ENCODE assay signal across 26 cellular contexts in the genomic region with DNA sequence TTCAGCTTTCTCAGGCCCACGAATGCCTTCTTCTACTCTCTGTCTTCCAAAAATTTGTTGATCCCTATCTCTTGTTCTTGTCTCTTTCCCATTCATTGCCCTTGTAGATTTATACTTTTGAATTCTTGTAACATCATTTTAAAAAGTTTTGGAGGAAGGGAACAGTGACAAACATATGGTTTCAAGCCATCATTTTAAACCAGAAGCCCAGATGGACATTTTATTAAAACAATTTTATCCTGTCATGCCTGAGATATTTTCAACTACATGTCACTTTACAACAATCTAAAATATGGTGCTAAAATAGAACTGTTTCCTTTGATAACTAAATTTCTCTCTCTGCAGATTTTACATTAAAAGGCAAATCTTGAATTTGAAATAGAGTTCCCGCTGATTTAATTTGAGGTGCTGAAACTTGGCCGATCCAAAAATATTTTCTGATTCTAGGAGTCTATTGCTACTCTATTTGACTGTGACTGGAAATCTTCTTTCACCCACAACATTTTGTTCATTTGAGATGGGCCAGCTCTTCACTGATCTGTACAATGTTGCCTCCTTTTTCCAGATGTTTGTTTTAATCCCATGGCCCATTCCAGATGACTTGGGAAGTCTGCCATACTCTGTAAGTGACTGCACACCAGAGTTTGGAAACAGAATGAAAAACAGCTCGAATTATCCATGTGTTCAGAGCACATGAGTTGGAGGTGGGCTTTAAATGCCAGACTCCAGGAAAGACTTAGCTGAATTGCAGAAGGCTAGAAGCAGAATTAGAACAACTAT.
"Had no signal": no experiment of that assay in that cellular context is flagged by ENCODE, and none has a peak within 500 bp of the region (broad histone marks: within the 10 kb centered on the region; RNA-seq: fewer than 3 reads in every experiment).

No MANE protein-coding gene starts in this region.

- H3K27me3 Mint-ChIP-seq: activated B cell treated with CpG ODN at 0.5 μM for 24 hours had no signal

- H3K36me3 ChIP-seq: brain microvascular endothelial cell, pancreas, right lobe of liver, stomach, upper lobe of left lung had no signal

- H3K4me3 ChIP-seq: pancreas, right lobe of liver, smooth muscle cell, stomach, testis, upper lobe of left lung had no signal

- H3K27ac Mint-ChIP-seq: activated B cell treated with CpG ODN at 0.5 μM for 24 hours; activated CD8-positive, alpha-beta T cell treated with anti-CD3 and anti-CD28 coated beads for 36 hours; activated naive CD8-positive, alpha-beta T cell treated with anti-CD3 and anti-CD28 coated beads, Interleukin-2, amount 10 ng/mL, durations not matched to agents 7 days and 5 days; activated T-helper 2 cell treated with anti-CD3 and anti-CD28 coated beads, Interferon-gamma antibody, Interleukin-2, Interleukin-4, amounts not matched to agents 10 μg/mL and 5 μg/mL and 100 μg/mL, durations not matched to agents 14 hours and 24 hours and 36 hours; naive thymus-derived CD8-positive, alpha-beta T cell; stimulated activated effector memory CD8-positive, alpha-beta T cell treated with anti-CD3 and anti-CD28 coated beads, Interleukin-12 subunit alpha, Interleukin-12 subunit beta, amount 100 ng/mL, for 72 hours; T-cell had no signal

- ATAC-seq: activated CD8-positive, alpha-beta T cell treated with anti-CD3 and anti-CD28 coated beads for 36 hours; esophagus mucosa; naive thymus-derived CD8-positive, alpha-beta T cell; pancreas; right lobe of liver; stimulated activated effector memory CD8-positive, alpha-beta T cell treated with anti-CD3 and anti-CD28 coated beads, Interleukin-12 subunit alpha, Interleukin-12 subunit beta, amount 100 ng/mL, for 72 hours; T-cell had no signal

- DNase-seq: activated B cell treated with CpG ODN at 0.5 μM for 24 hours; activated CD4-positive, alpha-beta T cell treated with anti-CD3 and anti-CD28 coated beads for 48 hours; activated CD8-positive, alpha-beta T cell treated with anti-CD3 and anti-CD28 coated beads for 36 hours; activated naive CD4-positive, alpha-beta T cell treated with Interleukin-2 at 50 U/mL for 16 hours; activated naive CD8-positive, alpha-beta T cell treated with anti-CD3 and anti-CD28 coated beads, Interleukin-2, amount 10 ng/mL, durations not matched to agents 7 days and 5 days; activated T-cell treated with anti-CD3 and anti-CD28 coated beads, Interleukin-2, amount 50 U/mL, for 1 hour; brain microvascular endothelial cell; cortex of kidney; effector CD4-positive, alpha-beta T cell; foreskin melanocyte; glutamatergic neuron; hypothalamus; islet precursor cell; naive thymus-derived CD8-positive, alpha-beta T cell; pancreas; right lobe of liver; stimulated activated CD4-positive, alpha-beta T cell treated with anti-CD3 and anti-CD28 coated beads, Interleukin-4, amount 100 ng/mL, for 24 hours; stomach; T-cell; testis; upper lobe of left lung had no signal

- H3K27me3 ChIP-seq: brain microvascular endothelial cell, pancreas, right lobe of liver, stomach, testis, upper lobe of left lung had no signal

- H3K4me1 ChIP-seq: pancreas, right lobe of liver, testis had no signal

- H3K9me3 Mint-ChIP-seq: activated B cell treated with CpG ODN at 0.5 μM for 24 hours; activated CD8-positive, alpha-beta T cell treated with anti-CD3 and anti-CD28 coated beads for 36 hours; activated naive CD8-positive, alpha-beta T cell treated with anti-CD3 and anti-CD28 coated beads, Interleukin-2, amount 10 ng/mL, durations not matched to agents 7 days and 5 days; activated T-helper 2 cell treated with anti-CD3 and anti-CD28 coated beads, Interferon-gamma antibody, Interleukin-2, Interleukin-4, amounts not matched to agents 10 μg/mL and 5 μg/mL and 100 μg/mL, durations not matched to agents 14 hours and 24 hours and 36 hours; central memory CD8-positive, alpha-beta T cell; naive thymus-derived CD8-positive, alpha-beta T cell; stimulated activated effector memory CD8-positive, alpha-beta T cell treated with anti-CD3 and anti-CD28 coated beads, Interleukin-12 subunit alpha, Interleukin-12 subunit beta, amount 100 ng/mL, for 72 hours; T-cell had no signal

- H3K4me3 Mint-ChIP-seq: activated B cell treated with CpG ODN at 0.5 μM for 24 hours; activated CD8-positive, alpha-beta T cell treated with anti-CD3 and anti-CD28 coated beads for 36 hours; activated naive CD8-positive, alpha-beta T cell treated with anti-CD3 and anti-CD28 coated beads, Interleukin-2, amount 10 ng/mL, durations not matched to agents 7 days and 5 days; central memory CD8-positive, alpha-beta T cell; naive thymus-derived CD8-positive, alpha-beta T cell; stimulated activated effector memory CD8-positive, alpha-beta T cell treated with anti-CD3 and anti-CD28 coated beads, Interleukin-12 subunit alpha, Interleukin-12 subunit beta, amount 100 ng/mL, for 72 hours; T-cell had no signal

- H3K36me3 Mint-ChIP-seq: activated naive CD8-positive, alpha-beta T cell treated with anti-CD3 and anti-CD28 coated beads, Interleukin-2, amount 10 ng/mL, durations not matched to agents 7 days and 5 days; naive thymus-derived CD8-positive, alpha-beta T cell; stimulated activated effector memory CD8-positive, alpha-beta T cell treated with anti-CD3 and anti-CD28 coated beads, Interleukin-12 subunit alpha, Interleukin-12 subunit beta, amount 100 ng/mL, for 72 hours; T-cell had no signal

- H3K4me1 Mint-ChIP-seq: activated B cell treated with CpG ODN at 0.5 μM for 24 hours; activated naive CD8-positive, alpha-beta T cell treated with anti-CD3 and anti-CD28 coated beads, Interleukin-2, amount 10 ng/mL, durations not matched to agents 7 days and 5 days; central memory CD8-positive, alpha-beta T cell; naive thymus-derived CD8-positive, alpha-beta T cell; stimulated activated effector memory CD8-positive, alpha-beta T cell treated with anti-CD3 and anti-CD28 coated beads, Interleukin-12 subunit alpha, Interleukin-12 subunit beta, amount 100 ng/mL, for 72 hours; T-cell had no signal

- H3K9me3 ChIP-seq: pancreas, right lobe of liver, stomach, testis, upper lobe of left lung had no signal
